Comparison of ENCODE assay signal across 16 cellular contexts in the genomic region with DNA sequence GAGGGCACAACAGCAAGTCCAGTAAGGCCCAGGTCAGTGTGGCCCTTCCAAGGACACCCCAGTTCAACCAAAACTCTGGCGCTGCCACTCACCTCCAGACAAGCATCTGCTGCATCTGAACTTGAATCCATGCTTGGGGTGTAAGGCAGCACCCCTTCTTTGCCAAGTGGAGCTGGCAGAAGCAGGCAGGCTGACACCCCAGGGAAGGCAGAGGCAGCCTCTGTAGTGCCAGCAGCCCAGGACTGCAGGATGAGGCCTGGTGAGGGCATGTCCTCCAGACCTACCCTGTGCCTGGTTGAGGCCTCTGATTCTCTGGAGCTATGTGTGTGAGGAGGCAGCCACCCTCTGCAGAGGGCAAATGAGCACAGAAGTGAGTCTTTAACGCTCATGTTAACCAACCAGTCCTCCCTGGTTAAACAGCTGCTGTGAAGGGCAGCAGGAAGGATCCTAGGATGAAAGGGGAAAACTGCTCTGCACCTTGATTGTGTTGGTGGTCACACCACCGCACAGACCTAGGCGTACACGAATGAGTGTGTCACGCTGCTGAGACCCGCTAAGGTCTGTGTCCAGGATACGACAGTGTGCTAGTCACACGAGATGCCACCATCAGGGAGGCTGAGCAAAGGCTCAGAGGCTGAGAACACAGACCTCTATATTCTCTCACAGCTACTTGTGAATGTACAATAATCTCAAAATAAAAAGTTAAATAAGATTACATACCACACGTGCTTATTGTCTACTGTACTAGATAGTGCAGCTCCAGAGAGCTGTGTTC. TPM values are rescaled to one million over a fixed set of nuclear protein-coding genes. Genes with fewer than 3 reads are reported as not detected.
A peak's percentile ranks its signal among the peaks of the same experiment; 100 is the strongest.
DNase-seq lines count a peak whose midpoint lies in the region; ATAC-seq, FAIRE-seq and TF ChIP-seq lines count a peak whose summit lies in the region.
"Had no signal": no experiment of that assay in that cellular context is flagged by ENCODE, and none has a peak within 500 bp of the region (broad histone marks: within the 10 kb centered on the region; RNA-seq: fewer than 3 reads in every experiment).

No MANE protein-coding gene starts in this region.

- H2AFZ ChIP-seq in HepG2 (ENCODE audit: low read length): no peak overlapping the region

- no peaks in the 10 kb centered on the region for H3K9me3 ChIP-seq in HepG2 (ENCODE audit: low read length)
- no peaks in the 10 kb centered on the region for H3K9me3 ChIP-seq in right lobe of liver
- no peaks in the 10 kb centered on the region for H3K9me3 ChIP-seq in breast epithelium
- no peaks in the 10 kb centered on the region for H3K9me3 ChIP-seq in SJCRH30 (replicated peaks)
- H3K9me3 ChIP-seq: BLaER1 had no signal

- 82% methylated on average over 7 of the region's 10 CpGs for WGBS in HepG2 (ENCODE audit: low lambda C conversion rate)
- WGBS in right lobe of liver (ENCODE audit: insufficient coverage, low coverage, low lambda C conversion rate, missing lambda C conversion rate): 75% methylated on average over 5 of the region's 10 CpGs

- H3K4me3 ChIP-seq in HepG2 (replicated peaks in 1 of 3; ENCODE audit: insufficient read depth in 1 of 3, low read depth in 2 of 3, low read length in 3 of 3): peak overlapping the region in 2 of 3 experiments; percentile 4 to 87; a peak in 2 of 6 replicates
- H3K4me3 ChIP-seq in right lobe of liver: no peak overlapping the region
- peak overlapping the region in 2 of 3 donors; percentile 87 to 99 for H3K4me3 ChIP-seq in breast epithelium
- no peak overlapping the region for H3K4me3 ChIP-seq in SJCRH30
- H3K4me3 ChIP-seq: BLaER1 had no signal

- TF ChIP-seq CTCF in HepG2 (CRISPR knock-in tag; IDR thresholded peaks at IDR 0.05): no peak
- no peak for TF ChIP-seq CTCF in right lobe of liver (IDR thresholded peaks at IDR 0.05)
- TF ChIP-seq CTCF in breast epithelium (IDR thresholded peaks at IDR 0.05): no peak

- intact Hi-C loops in HepG2 (cut with micrococcal nuclease; ENCODE audit: unreplicated experiment): no loop called here
- intact Hi-C loops in right lobe of liver (cut with DNase I): no loop called here
- intact Hi-C loops in breast epithelium (cut with DNase I; ENCODE audit: low total_unique reads): no loop called here

- peaks cover 2% of the 10 kb centered on the region for H3K79me2 ChIP-seq in HepG2 (ENCODE audit: insufficient read depth, low read length)

- H4K20me1 ChIP-seq in HepG2 (ENCODE audit: insufficient read depth, low read length): no peaks in the 10 kb centered on the region

- H3K27me3 Mint-ChIP-seq in naive thymus-derived CD8-positive, alpha-beta T cell: peaks cover 21 to 71% (median 31%) of the 10 kb centered on the region in 5 donors

- POLR2A ChIA-PET in HepG2 (lab: Yijun Ruan, JAX): no interaction called here
- POLR2A ChIA-PET in naive thymus-derived CD8-positive, alpha-beta T cell (lab: Charles Lee): no interaction called here

- no peak for DNase-seq in HepG2 (ENCODE audit: low spot score)
- no peak for DNase-seq in right lobe of liver
- no peak for DNase-seq in breast epithelium (ENCODE audit: low spot score in 2 of 2)
- DNase-seq in naive thymus-derived CD8-positive, alpha-beta T cell: no peak
- DNase-seq in SJCRH30: no peak
- no peak for DNase-seq in NCI-H526 (lab: John Stamatoyannopoulos, UW)
- DNase-seq: activated CD4-positive, CD25-positive, alpha-beta regulatory T cell treated with anti-CD3 and anti-CD28 coated beads, Interleukin-2, amount 50 U/mL, for 72 hours; activated gamma-delta T cell; GF-D8; NCI-H1105; stimulated activated CD4-positive, alpha-beta T cell treated with anti-CD3 and anti-CD28 coated beads, Interleukin-12 subunit alpha, Interleukin-12 subunit beta, amount 100 ng/mL, for 4 hours; stimulated activated CD8-positive, alpha-beta memory T cell treated with anti-CD3 and anti-CD28 coated beads, Interleukin-4, amount 100 ng/mL, for 48 hours had no signal

- H3K27me3 ChIP-seq in HepG2 (ENCODE audit: control insufficient read depth in 1 of 2, insufficient read depth in 2 of 2, low read length in 2 of 2): peaks cover 2 to 6% of the 10 kb centered on the region in 2 experiments; a peak in 1 of 5 replicates
- no peaks in the 10 kb centered on the region for H3K27me3 ChIP-seq in right lobe of liver
- no peaks in the 10 kb centered on the region for H3K27me3 ChIP-seq in breast epithelium
- no peaks in the 10 kb centered on the region for H3K27me3 ChIP-seq in SJCRH30

- TF ChIP-seq POLR2A in HepG2 (IDR thresholded peaks at IDR 0.05; ENCODE audit: insufficient read depth in 1 of 2, low read depth in 2 of 2, low read length in 2 of 2) (no peak), right lobe of liver (IDR thresholded peaks at IDR 0.05) (no peak), breast epithelium (IDR thresholded peaks at IDR 0.05) (no peak)

- H3K27ac ChIP-seq in HepG2 (ENCODE audit: extremely low read length, insufficient read depth, low read length) (no peak overlapping the region), right lobe of liver (no peak overlapping the region), breast epithelium (peak overlapping the region; percentile 71 to 82), SJCRH30 (no peak overlapping the region)
- H3K27ac ChIP-seq: BLaER1 had no signal

- no peaks in the 10 kb centered on the region for H3K36me3 Mint-ChIP-seq in naive thymus-derived CD8-positive, alpha-beta T cell

- H3K36me3 ChIP-seq in HepG2 (replicated peaks in 1 of 2; ENCODE audit: control insufficient read depth in 1 of 2, insufficient read depth in 2 of 2, low read length in 2 of 2): no peaks in the 10 kb centered on the region
- H3K36me3 ChIP-seq in right lobe of liver: no peaks in the 10 kb centered on the region
- no peaks in the 10 kb centered on the region for H3K36me3 ChIP-seq in breast epithelium
- H3K36me3 ChIP-seq in SJCRH30: no peaks in the 10 kb centered on the region
- H3K36me3 ChIP-seq: BLaER1 had no signal

- H3K27ac Mint-ChIP-seq in naive thymus-derived CD8-positive, alpha-beta T cell: no peak overlapping the region

- no TSS peak for BruUV-seq in HepG2 (replicated peaks; lab: Mats Ljungman, UMichigan)

- H3K4me1 ChIP-seq in HepG2 (ENCODE audit: insufficient read depth, low read length) (peaks cover 24% of the 10 kb centered on the region), right lobe of liver (no peaks in the 10 kb centered on the region), breast epithelium (no peaks in the 10 kb centered on the region), SJCRH30 (no peaks in the 10 kb centered on the region)

- no peaks in the 10 kb centered on the region for H3K9me3 Mint-ChIP-seq in naive thymus-derived CD8-positive, alpha-beta T cell

- in situ Hi-C loops in HepG2 (cut with HindIII; ENCODE audit: extremely low pct_ligation_motif_present, low pct_unique_long_range_greater_than_20kb): no loop called here

- TF ChIP-seq RAD21 in HepG2 (CRISPR knock-in tag; IDR thresholded peaks at IDR 0.05): no peak

- CTCF ChIA-PET in HepG2 (lab: Yijun Ruan, JAX; ENCODE audit: low intra/inter-chr PET ratio, low total read pairs): no interaction called here

- no peak for TF ChIP-seq EP300 in HepG2 (IDR thresholded peaks at IDR 0.05; ENCODE audit: low read depth in 2 of 2, low read length in 2 of 2)
- TF ChIP-seq EP300 in HepG2 (CRISPR knock-in tag; IDR thresholded peaks at IDR 0.05; ENCODE audit: borderline replicate concordance): no peak

- H3K4me2 ChIP-seq in HepG2 (ENCODE audit: low read depth, low read length): peak overlapping the region; percentile 64

- peaks cover 0 to 12% (median 5%) of the 10 kb centered on the region in 4 donors for H3K4me1 Mint-ChIP-seq in naive thymus-derived CD8-positive, alpha-beta T cell

- peak overlapping the region; percentile 2 to 82 (median 68) for H3K4me3 Mint-ChIP-seq in naive thymus-derived CD8-positive, alpha-beta T cell

- H3K9ac ChIP-seq in HepG2 (ENCODE audit: insufficient read depth, low read depth, low read length): no peak overlapping the region
- H3K9ac ChIP-seq: BLaER1 had no signal

- peak; percentile 11; the same call in 2 of the 3 replicates for ATAC-seq in HepG2
- no peak for ATAC-seq in right lobe of liver
- ATAC-seq in naive thymus-derived CD8-positive, alpha-beta T cell: no peak
- no peak for ATAC-seq in GM18867 (IDR thresholded peaks at IDR 0.05; ENCODE audit: unreplicated experiment)
- ATAC-seq in GM19395 (IDR thresholded peaks at IDR 0.05; ENCODE audit: unreplicated experiment): no peak

- no peak for FAIRE-seq in HepG2 (lab: Jason Lieb, UNC)
- FAIRE-seq: colon had no signal

TF ChIP-seq in HepG2, 621 proteins besides CTCF, POLR2A, EP300 and RAD21 (continues in another document):
- TF ChIP-seq PAX8 (CRISPR knock-in tag; IDR thresholded peaks at IDR 0.05; ENCODE audit: borderline replicate concordance) (no peak), NR3C1 (CRISPR knock-in tag; IDR thresholded peaks at IDR 0.05) (no peak)

RNA-seq across cellular contexts. Expression of a gene that starts 2.2 kb away (rescaled TPM):
- total RNA-seq in HepG2 (2016; rRNA removed; fragmentation: Illumina TruSeq; extraction: Trizol) (7.2 and 7.4 TPM in 2 replicates), right lobe of liver (1 to 10 TPM; 1.1 to 5.5 (median 2.1) TPM), breast epithelium (10 to 100 TPM in 2 of 3 donors, 1 to 10 TPM in 1; 1.9 to 14.4 (median 13.8) TPM)
- total RNA-seq in HepG2 (2016; cell fraction: cytosol; rRNA removed; fragmentation: Illumina TruSeq; extraction: Trizol; ENCODE audit: low read depth): 7.6 and 9.4 TPM in 2 replicates
- 6.5 and 6.7 TPM in 2 replicates for total RNA-seq in HepG2 (2016; cell fraction: insoluble cytoplasmic fraction; rRNA removed; fragmentation: Illumina TruSeq; extraction: Trizol)
- total RNA-seq in HepG2 (2016; cell fraction: membrane; rRNA removed; fragmentation: Illumina TruSeq; extraction: Trizol): 12.2 and 12.6 TPM in 2 replicates
- 4.7 and 4.8 TPM in 2 replicates for total RNA-seq in HepG2 (2016; cell fraction: nucleus; rRNA removed; fragmentation: Illumina TruSeq; extraction: Trizol)
- polyA plus RNA-seq in HepG2 (2011; rRNA removed): 3.6 and 3.9 TPM in 2 replicates
- 4.0 and 4.3 TPM in 2 replicates for polyA plus RNA-seq in HepG2 (2011; cell fraction: cytosol; rRNA removed)
- polyA plus RNA-seq in HepG2 (2011; cell fraction: nucleus; rRNA removed): 2.9 and 3.2 TPM in 2 replicates
- 5.1 and 5.3 TPM in 2 replicates for polyA plus RNA-seq in HepG2 (2012)
- polyA plus RNA-seq in HepG2 (2016; cell fraction: cytosol; fragmentation: Illumina TruSeq; extraction: Trizol; ENCODE audit: low read depth): 11.7 and 12.8 TPM in 2 replicates
- polyA plus RNA-seq in HepG2 (2016; cell fraction: insoluble cytoplasmic fraction; fragmentation: Illumina TruSeq; extraction: Trizol; ENCODE audit: low read depth): 9.0 and 9.7 TPM in 2 replicates
- 9.7 and 12.1 TPM in 2 replicates for polyA plus RNA-seq in HepG2 (2016; cell fraction: membrane; fragmentation: Illumina TruSeq; extraction: Trizol; ENCODE audit: low read depth)
- polyA plus RNA-seq in HepG2 (2016; cell fraction: nucleus; fragmentation: Illumina TruSeq; extraction: Trizol; ENCODE audit: insufficient read depth, low read depth): 6.8 and 7.3 TPM in 2 replicates
- polyA minus RNA-seq in HepG2 (2011; rRNA and poly(A)+ RNA removed; ENCODE audit: low replicate concordance): 2.0 and 6.8 TPM in 2 replicates
- 5.4 and 5.7 TPM in 2 replicates for polyA minus RNA-seq in HepG2 (2011; cell fraction: cytosol; rRNA and poly(A)+ RNA removed)
- polyA minus RNA-seq in HepG2 (2011; cell fraction: nucleus; rRNA and poly(A)+ RNA removed): 2.9 and 3.0 TPM in 2 replicates
- under 1 TPM; 0.25 to 0.34 TPM for total RNA-seq in naive thymus-derived CD8-positive, alpha-beta T cell
- under 1 TPM in 2 of 3 donors, not detected in 1; 0.13 to 0.16 TPM for polyA plus RNA-seq in naive thymus-derived CD8-positive, alpha-beta T cell
- total RNA-seq in SJCRH30 (2014; rRNA removed; shearing (Covaris generic)): 8.2 and 9.1 TPM in 2 replicates

Comparison
In these comparisons a context has a peak if more than half of its experiments do, and no peak if none do; other contexts are left out.
1. H3K4me3 ChIP-seq: peak in HepG2 (2 of 3) and breast epithelium (2 of 3); none in right lobe of liver (0 of 3) and SJCRH30 (single experiment).
2. H3K27ac ChIP-seq: peak in breast epithelium (2 of 2); none in HepG2 (single experiment), right lobe of liver (0 of 3) and SJCRH30 (single experiment).